ENCODE assay signal across 1 cellular context in the genomic region with DNA sequence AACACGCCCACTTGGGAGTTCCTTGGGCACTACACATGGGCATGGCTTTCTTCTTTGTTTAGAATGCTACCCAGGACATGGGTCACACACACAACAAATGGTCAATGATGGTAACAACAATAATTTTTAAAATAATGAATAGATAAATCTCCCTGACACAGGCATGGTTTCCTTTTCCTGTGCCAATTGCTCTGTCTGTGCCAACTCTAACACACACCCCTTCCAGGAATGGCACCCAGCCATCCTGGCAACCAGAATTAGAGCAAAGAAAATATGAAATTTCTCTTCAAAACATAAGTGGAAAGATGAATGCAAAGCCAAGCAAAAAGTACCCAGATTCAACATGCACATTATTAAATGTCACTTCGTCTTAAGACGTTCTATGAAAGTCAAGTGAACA.
TF ChIP-seq lines count a peak whose summit lies in the region.

No MANE protein-coding gene starts in this region.

TF ChIP-seq in IMR-90, 13 proteins besides CTCF, POLR2A, EP300 and RAD21 (continued from another document):
- TF ChIP-seq MAZ (IDR thresholded peaks at IDR 0.05; ENCODE audit: borderline replicate concordance, low read depth, low read length) (no peak), CHD1 (IDR thresholded peaks at IDR 0.05; ENCODE audit: low read depth, low read length) (no peak), RFX5 (IDR thresholded peaks at IDR 0.05; ENCODE audit: low read depth, low read length) (no peak), CEBPB (IDR thresholded peaks at IDR 0.05; ENCODE audit: low read depth, low read length) (no peak), MXI1 (IDR thresholded peaks at IDR 0.05; ENCODE audit: borderline replicate concordance, low read depth, low read length) (no peak)
